1 cellular context compared by ENCODE assay signal in the genomic region with DNA sequence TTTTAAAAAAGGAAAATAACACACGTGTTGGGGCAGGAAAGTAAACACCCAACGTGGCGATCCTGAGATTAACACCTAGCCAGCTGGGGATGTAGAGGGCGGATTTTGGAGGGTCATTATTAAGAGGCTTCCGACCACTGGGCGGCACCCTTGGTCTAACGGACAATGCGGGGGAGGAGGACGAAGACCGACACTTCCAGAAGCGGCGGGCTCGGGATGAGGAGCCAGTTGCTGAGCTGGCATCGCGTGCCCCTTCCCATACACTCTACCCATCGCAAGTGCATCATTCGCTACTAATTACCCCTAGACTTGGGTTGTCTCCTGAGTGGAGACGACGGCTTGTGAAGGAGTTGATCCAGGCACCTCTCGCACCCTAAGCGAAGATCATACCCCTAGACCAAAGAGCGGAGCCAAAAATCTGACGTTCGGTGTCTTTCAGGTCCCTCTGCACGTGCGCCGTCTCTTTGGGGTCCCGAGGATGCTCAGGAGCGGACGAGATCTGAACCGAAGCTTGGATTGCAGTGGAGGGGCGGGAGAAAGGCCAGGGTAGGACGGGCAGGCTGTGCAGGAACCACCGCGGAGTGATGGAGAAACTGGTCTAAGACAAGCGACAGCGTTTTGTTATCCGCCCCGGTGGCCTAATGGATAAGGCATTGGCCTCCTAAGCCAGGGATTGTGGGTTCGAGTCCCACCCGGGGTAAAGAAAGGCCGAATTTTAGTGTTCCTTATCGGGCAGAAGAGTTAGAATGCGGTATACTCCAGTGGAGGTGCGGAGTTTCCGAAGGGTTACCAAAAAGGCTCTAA.
TF ChIP-seq lines count a peak whose summit lies in the region.

No MANE protein-coding gene starts in this region.

TF ChIP-seq in K562, 482 proteins besides CTCF, POLR2A, EP300 and RAD21 (continued from another document):
- TF ChIP-seq ETV1 (tag; conservative IDR thresholded peaks at IDR 0.05; ENCODE audit: low read depth) (peak; percentile 36), GTF2F1 (IDR thresholded peaks at IDR 0.05; ENCODE audit: low read depth, low read length) (no peak), ATF7 (IDR thresholded peaks at IDR 0.05) (peak; percentile 78), NR2C2 (CRISPR knock-in tag; IDR thresholded peaks at IDR 0.05) (no peak), NR2C2 (tag; IDR thresholded peaks at IDR 0.05) (peak; percentile 29; the same call in 1 of the 2 replicates), CHD1 (IDR thresholded peaks at IDR 0.05; ENCODE audit: low read length) (no peak), CHD4 (IDR thresholded peaks at IDR 0.05; ENCODE audit: insufficient read depth, insufficient replicate concordance, low read depth, low read length, poor library complexity, severe bottlenecking) (no peak)
- TF ChIP-seq, protein P1, sequence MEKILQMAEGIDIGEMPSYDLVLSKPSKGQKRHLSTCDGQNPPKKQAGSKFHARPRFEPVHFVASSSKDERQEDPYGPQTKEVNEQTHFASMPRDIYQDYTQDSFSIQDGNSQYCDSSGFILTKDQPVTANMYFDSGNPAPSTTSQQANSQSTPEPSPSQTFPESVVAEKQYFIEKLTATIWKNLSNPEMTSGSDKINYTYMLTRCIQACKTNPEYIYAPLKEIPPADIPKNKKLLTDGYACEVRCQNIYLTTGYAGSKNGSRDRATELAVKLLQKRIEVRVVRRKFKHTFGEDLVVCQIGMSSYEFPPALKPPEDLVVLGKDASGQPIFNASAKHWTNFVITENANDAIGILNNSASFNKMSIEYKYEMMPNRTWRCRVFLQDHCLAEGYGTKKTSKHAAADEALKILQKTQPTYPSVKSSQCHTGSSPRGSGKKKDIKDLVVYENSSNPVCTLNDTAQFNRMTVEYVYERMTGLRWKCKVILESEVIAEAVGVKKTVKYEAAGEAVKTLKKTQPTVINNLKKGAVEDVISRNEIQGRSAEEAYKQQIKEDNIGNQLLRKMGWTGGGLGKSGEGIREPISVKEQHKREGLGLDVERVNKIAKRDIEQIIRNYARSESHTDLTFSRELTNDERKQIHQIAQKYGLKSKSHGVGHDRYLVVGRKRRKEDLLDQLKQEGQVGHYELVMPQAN (IDR thresholded peaks at IDR 0.05; ENCODE audit: borderline replicate concordance) = no peak; the same call in 1 of the 2 replicates
- TF ChIP-seq, protein P2, sequence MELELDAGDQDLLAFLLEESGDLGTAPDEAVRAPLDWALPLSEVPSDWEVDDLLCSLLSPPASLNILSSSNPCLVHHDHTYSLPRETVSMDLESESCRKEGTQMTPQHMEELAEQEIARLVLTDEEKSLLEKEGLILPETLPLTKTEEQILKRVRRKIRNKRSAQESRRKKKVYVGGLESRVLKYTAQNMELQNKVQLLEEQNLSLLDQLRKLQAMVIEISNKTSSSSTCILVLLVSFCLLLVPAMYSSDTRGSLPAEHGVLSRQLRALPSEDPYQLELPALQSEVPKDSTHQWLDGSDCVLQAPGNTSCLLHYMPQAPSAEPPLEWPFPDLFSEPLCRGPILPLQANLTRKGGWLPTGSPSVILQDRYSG (tag; conservative IDR thresholded peaks at IDR 0.05; ENCODE audit: low read depth) = no peak
- TF ChIP-seq, protein P3, sequence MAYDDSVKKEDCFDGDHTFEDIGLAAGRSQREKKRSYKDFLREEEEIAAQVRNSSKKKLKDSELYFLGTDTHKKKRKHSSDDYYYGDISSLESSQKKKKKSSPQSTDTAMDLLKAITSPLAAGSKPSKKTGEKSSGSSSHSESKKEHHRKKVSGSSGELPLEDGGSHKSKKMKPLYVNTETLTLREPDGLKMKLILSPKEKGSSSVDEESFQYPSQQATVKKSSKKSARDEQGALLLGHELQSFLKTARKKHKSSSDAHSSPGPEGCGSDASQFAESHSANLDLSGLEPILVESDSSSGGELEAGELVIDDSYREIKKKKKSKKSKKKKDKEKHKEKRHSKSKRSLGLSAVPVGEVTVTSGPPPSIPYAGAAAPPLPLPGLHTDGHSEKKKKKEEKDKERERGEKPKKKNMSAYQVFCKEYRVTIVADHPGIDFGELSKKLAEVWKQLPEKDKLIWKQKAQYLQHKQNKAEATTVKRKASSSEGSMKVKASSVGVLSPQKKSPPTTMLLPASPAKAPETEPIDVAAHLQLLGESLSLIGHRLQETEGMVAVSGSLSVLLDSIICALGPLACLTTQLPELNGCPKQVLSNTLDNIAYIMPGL (CRISPR knock-in tag; IDR thresholded peaks at IDR 0.05) = peak; percentile 95
- TF ChIP-seq, protein P4, sequence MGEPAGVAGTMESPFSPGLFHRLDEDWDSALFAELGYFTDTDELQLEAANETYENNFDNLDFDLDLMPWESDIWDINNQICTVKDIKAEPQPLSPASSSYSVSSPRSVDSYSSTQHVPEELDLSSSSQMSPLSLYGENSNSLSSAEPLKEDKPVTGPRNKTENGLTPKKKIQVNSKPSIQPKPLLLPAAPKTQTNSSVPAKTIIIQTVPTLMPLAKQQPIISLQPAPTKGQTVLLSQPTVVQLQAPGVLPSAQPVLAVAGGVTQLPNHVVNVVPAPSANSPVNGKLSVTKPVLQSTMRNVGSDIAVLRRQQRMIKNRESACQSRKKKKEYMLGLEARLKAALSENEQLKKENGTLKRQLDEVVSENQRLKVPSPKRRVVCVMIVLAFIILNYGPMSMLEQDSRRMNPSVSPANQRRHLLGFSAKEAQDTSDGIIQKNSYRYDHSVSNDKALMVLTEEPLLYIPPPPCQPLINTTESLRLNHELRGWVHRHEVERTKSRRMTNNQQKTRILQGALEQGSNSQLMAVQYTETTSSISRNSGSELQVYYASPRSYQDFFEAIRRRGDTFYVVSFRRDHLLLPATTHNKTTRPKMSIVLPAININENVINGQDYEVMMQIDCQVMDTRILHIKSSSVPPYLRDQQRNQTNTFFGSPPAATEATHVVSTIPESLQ (CRISPR knock-in tag; IDR thresholded peaks at IDR 0.05) = no peak
